ENCODE assay signal across 18 cellular contexts in the genomic region with DNA sequence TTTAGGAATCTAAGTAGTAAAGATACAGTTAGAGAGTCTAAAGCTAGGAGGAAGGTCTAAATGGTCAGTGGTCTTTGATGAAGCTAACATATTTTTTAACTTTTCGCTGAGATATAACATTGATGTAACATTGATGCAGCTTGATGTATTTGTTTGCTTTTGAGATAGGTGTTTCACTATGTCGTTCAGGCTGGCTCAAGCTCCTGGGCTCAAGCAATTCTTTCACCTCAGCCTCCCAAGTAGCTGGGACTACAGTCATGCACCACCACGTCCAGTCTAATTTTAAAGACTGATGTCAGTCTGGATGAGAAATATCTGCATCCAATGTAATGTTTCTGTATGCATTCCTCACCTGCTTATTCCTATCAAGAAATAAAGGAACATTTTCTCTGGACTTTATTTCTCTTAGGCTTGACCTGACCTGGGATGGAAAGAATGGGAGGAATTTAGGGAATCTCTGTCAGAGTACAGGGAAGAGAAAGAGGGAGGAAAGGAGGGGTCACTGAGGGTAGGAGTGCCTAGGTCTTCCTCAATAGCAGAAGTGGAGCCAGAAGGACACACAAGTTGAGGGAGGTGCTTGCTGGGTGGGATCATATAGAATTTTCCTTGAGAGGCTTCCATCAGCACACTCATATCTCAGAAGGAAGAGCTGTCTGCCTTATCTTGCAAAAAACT.
DNase-seq lines count a peak whose midpoint lies in the region; ATAC-seq and TF ChIP-seq lines count a peak whose summit lies in the region.
"Had no signal": no experiment of that assay in that cellular context is flagged by ENCODE, and none has a peak within 500 bp of the region (broad histone marks: within the 10 kb centered on the region; RNA-seq: fewer than 3 reads in every experiment).

No MANE protein-coding gene starts in this region.

- H3K9me3 Mint-ChIP-seq in Caco-2 (ENCODE audit: unreplicated experiment): peaks cover 22% of the 10 kb centered on the region

- peaks cover 30% of the 10 kb centered on the region for H3K4me1 Mint-ChIP-seq in Caco-2 (ENCODE audit: low read depth, unreplicated experiment)

- no CpG with 5 or more reads among the region's 3 CpGs for WGBS in iPS DF 6.9 (ENCODE audit: insufficient coverage, insufficient read length)
- no CpG with 5 or more reads among the region's 3 CpGs for WGBS in neuronal stem cell (ENCODE audit: extremely low coverage in 2 of 2, insufficient read length in 2 of 2, insufficient replicate concordance in 1 of 2), 2 donors

- DNase-seq in Caco-2 (peak in 1 of 2 experiments; percentile 24), NCI-H226 (peak; percentile 70), iPS DF 6.9 (ENCODE audit: low read depth, low spot score) (peak; percentile 54), neuronal stem cell (ENCODE audit: low spot score) (peak; percentile 59), DMS 273 treated with DMSO at 0.1 percent for 48 hours (lab: John Stamatoyannopoulos, UW) (no peak)
- DNase-seq: 8988T; BE2C; CD4-positive, alpha-beta T cell; DMS79; GM23248; HFFc6; NCI-H1105 treated with DMSO at 0.1 percent for 48 hours; NCI-H187 treated with DMSO at 0.1 percent for 48 hours; NCI-H526 treated with DMSO at 0.1 percent for 48 hours; SIG-M5 had no signal

- no peaks in the 10 kb centered on the region for H3K27me3 Mint-ChIP-seq in Caco-2 (ENCODE audit: insufficient read depth, unreplicated experiment)

- ATAC-seq in HG03354 (IDR thresholded peaks at IDR 0.05; ENCODE audit: poor library complexity, severe bottlenecking, unreplicated experiment) (no peak), HG03045 (IDR thresholded peaks at IDR 0.05; ENCODE audit: unreplicated experiment) (no peak), GM18498 (IDR thresholded peaks at IDR 0.05; ENCODE audit: unreplicated experiment) (no peak)

- H2BK15ac ChIP-seq in neuronal stem cell (ENCODE audit: low read length): no peak overlapping the region

- no peak overlapping the region for H3K9ac ChIP-seq in neuronal stem cell (ENCODE audit: low read depth, low read length, poor library complexity)
- H3K9ac ChIP-seq: GM23248 had no signal

- no peak for TF ChIP-seq CTCF in Caco-2 (IDR thresholded peaks at IDR 0.05; ENCODE audit: insufficient read depth in 1 of 2, low read depth in 1 of 2, low read length in 1 of 2, severe bottlenecking in 1 of 2, unreplicated experiment in 1 of 2)

- no peak overlapping the region for H4K8ac ChIP-seq in neuronal stem cell (ENCODE audit: low read depth, low read length)

- H2AK5ac ChIP-seq in neuronal stem cell (ENCODE audit: low read depth, low read length): no peak overlapping the region

- no peak overlapping the region for H3K18ac ChIP-seq in neuronal stem cell (ENCODE audit: low read length)

- no peak overlapping the region for H2BK120ac ChIP-seq in neuronal stem cell (ENCODE audit: low read depth, low read length)

- intact Hi-C loops in Caco-2 (cut with micrococcal nuclease; ENCODE audit: unreplicated experiment): no loop called here

- peaks cover 34% of the 10 kb centered on the region for H3K4me1 ChIP-seq in Caco-2
- no peaks in the 10 kb centered on the region for H3K4me1 ChIP-seq in iPS DF 6.9 (ENCODE audit: control insufficient read depth, insufficient read depth, low read length)
- H3K4me1 ChIP-seq in neuronal stem cell (ENCODE audit: control insufficient read depth in 2 of 2, insufficient read depth in 1 of 2, low read depth in 1 of 2, low read length in 2 of 2): peaks cover 2% of the 10 kb centered on the region in 2 donors
- H3K4me1 ChIP-seq: BE2C had no signal

- CTCF ChIA-PET in Caco-2 (lab: Charles Lee): no interaction called here

- H3K4me3 Mint-ChIP-seq in Caco-2 (ENCODE audit: unreplicated experiment): peak overlapping the region; percentile 16
- H3K4me3 Mint-ChIP-seq: CD4-positive, alpha-beta T cell; HFFc6 had no signal

- H2AFZ ChIP-seq in neuronal stem cell (ENCODE audit: low read length): no peak overlapping the region
- H2AFZ ChIP-seq: GM23248 had no signal

- peak overlapping the region; percentile 53 for H3K27ac Mint-ChIP-seq in Caco-2 (ENCODE audit: unreplicated experiment)
- H3K27ac Mint-ChIP-seq: CD4-positive, alpha-beta T cell; HFFc6 had no signal

- no peaks in the 10 kb centered on the region for H3K36me3 ChIP-seq in Caco-2 (ENCODE audit: control insufficient read depth, insufficient read depth, low read length)
- H3K36me3 ChIP-seq in iPS DF 6.9 (ENCODE audit: control insufficient read depth, insufficient read depth, low read length): no peaks in the 10 kb centered on the region
- H3K36me3 ChIP-seq in neuronal stem cell (replicated peaks in 1 of 2; ENCODE audit: control insufficient read depth in 2 of 2, insufficient read depth in 2 of 2, low read length in 2 of 2): no peaks in the 10 kb centered on the region
- H3K36me3 ChIP-seq: BE2C had no signal

- H3K9me3 ChIP-seq in Caco-2: peaks cover 33% of the 10 kb centered on the region
- no peaks in the 10 kb centered on the region for H3K9me3 ChIP-seq in iPS DF 6.9 (ENCODE audit: control insufficient read depth, insufficient read depth, low read length)
- H3K9me3 ChIP-seq in neuronal stem cell (replicated peaks in 1 of 2; ENCODE audit: control insufficient read depth in 2 of 2, insufficient read depth in 1 of 2, low read depth in 1 of 2, low read length in 2 of 2): peaks cover 2 to 6% of the 10 kb centered on the region in 2 donors
- H3K9me3 ChIP-seq: BE2C had no signal

- H3K4ac ChIP-seq in neuronal stem cell (ENCODE audit: low read length): no peak overlapping the region

- no peak overlapping the region for H3K27ac ChIP-seq in iPS DF 6.9 (ENCODE audit: low read length)
- peak overlapping the region; percentile 85 for H3K27ac ChIP-seq in neuronal stem cell (replicated peaks; ENCODE audit: low read length)
- H3K27ac ChIP-seq: GM23248 had no signal

- H2BK12ac ChIP-seq in neuronal stem cell (ENCODE audit: low read length): no peak overlapping the region

- no peak overlapping the region for H2BK5ac ChIP-seq in neuronal stem cell (ENCODE audit: low read length)

- H3K14ac ChIP-seq in neuronal stem cell (ENCODE audit: low read length): no peak overlapping the region

- H3K79me1 ChIP-seq in neuronal stem cell (ENCODE audit: low read depth, low read length): no peaks in the 10 kb centered on the region

- no peaks in the 10 kb centered on the region for H3K27me3 ChIP-seq in Caco-2 (replicated peaks; ENCODE audit: control insufficient read depth, insufficient read depth, low read length)
- no peaks in the 10 kb centered on the region for H3K27me3 ChIP-seq in iPS DF 6.9 (ENCODE audit: control insufficient read depth, insufficient read depth, low read length)
- H3K27me3 ChIP-seq in neuronal stem cell (ENCODE audit: control insufficient read depth in 3 of 3, insufficient read depth in 3 of 3, low read depth in 1 of 3, low read length in 3 of 3): no peaks in the 10 kb centered on the region
- H3K27me3 ChIP-seq: BE2C had no signal

- H3K23ac ChIP-seq in neuronal stem cell (ENCODE audit: low read depth, low read length, poor library complexity): no peak overlapping the region

- no peak overlapping the region for H4K91ac ChIP-seq in neuronal stem cell (ENCODE audit: low read depth, low read length, poor library complexity)

- H3K4me3 ChIP-seq in Caco-2 (ENCODE audit: low read depth, low read length) (no peak overlapping the region), iPS DF 6.9 (ENCODE audit: low read length) (no peak overlapping the region), neuronal stem cell (ENCODE audit: low read length in 2 of 2) (no peak overlapping the region)
- H3K4me3 ChIP-seq: GM23248 had no signal

- BruUV-seq in Caco-2 (replicated peaks; lab: Mats Ljungman, UMichigan): no TSS peak

- no peak overlapping the region for H3K4me2 ChIP-seq in neuronal stem cell (ENCODE audit: insufficient read depth, low read length, poor library complexity, severe bottlenecking)

- no peaks in the 10 kb centered on the region for H3K36me3 Mint-ChIP-seq in Caco-2 (ENCODE audit: insufficient read depth, unreplicated experiment)

- POLR2A ChIA-PET in Caco-2 (lab: Charles Lee): interaction anchor here (0.6 kb wide), 1 partner anchor 22 kb away, joined by 3 read pairs; no protein-coding TSS in a partner anchor
